In genomic region chr19:5395541-5395940, GRCh38 we compare ENCODE assay signal across 20 cellular contexts. TPM values are rescaled to one million over a fixed set of nuclear protein-coding genes. Genes with fewer than 3 reads are reported as not detected.
"Had no signal": no experiment of that assay in that cellular context is flagged by ENCODE, and none has a peak within 500 bp of the region (broad histone marks: within the 10 kb centered on the region; RNA-seq: fewer than 3 reads in every experiment).

No MANE protein-coding gene starts in this region.

- H3K36me3 Mint-ChIP-seq: stimulated activated memory B cell treated with anti-CD40 and anti-IgM and Interleukin-4, amounts not matched to agents 10 μg/mL and 1 μg/mL and 100 μg/mL, for 72 hours had no signal

- H3K27ac ChIP-seq: foreskin keratinocyte, tibial artery, uterus had no signal

- H3K4me1 ChIP-seq: foreskin keratinocyte, tibial artery, uterus had no signal

- H3K4me3 ChIP-seq: tibial artery, uterus had no signal

- H3K27ac Mint-ChIP-seq: activated B cell treated with CpG ODN at 0.5 μM for 24 hours; activated CD4-positive, alpha-beta T cell treated with anti-CD3 and anti-CD28 coated beads, Interleukin-2, amount 10 ng/mL, durations not matched to agents 24 days and 14 days; activated CD8-positive, alpha-beta T cell treated with anti-CD3 and anti-CD28 coated beads, Interleukin-2, amount 10 ng/mL, durations not matched to agents 7 days and 5 days; activated naive CD8-positive, alpha-beta T cell; activated T-cell treated with anti-CD3 and anti-CD28 coated beads, Interleukin-2, amount 50 U/mL, for 72 hours; stimulated activated memory B cell treated with anti-CD40 and anti-IgM and Interleukin-4, amounts not matched to agents 10 μg/mL and 1 μg/mL and 100 μg/mL, for 72 hours had no signal

- H3K9me3 Mint-ChIP-seq: activated B cell treated with CpG ODN at 0.5 μM for 24 hours; activated CD4-positive, alpha-beta T cell treated with anti-CD3 and anti-CD28 coated beads, Interleukin-2, amount 10 ng/mL, durations not matched to agents 24 days and 14 days had no signal

- H3K36me3 ChIP-seq: tibial artery, uterus had no signal

- FAIRE-seq: colon, TTC549 had no signal

- H3K9me3 ChIP-seq: uterus had no signal

- H3K4me1 Mint-ChIP-seq: activated B cell treated with CpG ODN at 0.5 μM for 24 hours; activated CD4-positive, alpha-beta T cell treated with anti-CD3 and anti-CD28 coated beads, Interleukin-2, amount 10 ng/mL, durations not matched to agents 24 days and 14 days; stimulated activated memory B cell treated with anti-CD40 and anti-IgM and Interleukin-4, amounts not matched to agents 10 μg/mL and 1 μg/mL and 100 μg/mL, for 72 hours had no signal

- DNase-seq: activated B cell treated with CpG ODN at 0.5 μM for 24 hours; activated CD4-positive, alpha-beta T cell treated with anti-CD3 and anti-CD28 coated beads, Interleukin-2, amount 10 ng/mL, durations not matched to agents 24 days and 14 days; activated CD8-positive, alpha-beta memory T cell treated with anti-CD3 and anti-CD28 coated beads, Interleukin-2, amount 50 U/mL, for 4 hours; activated CD8-positive, alpha-beta T cell treated with anti-CD3 and anti-CD28 coated beads, Interleukin-2, amount 10 ng/mL, durations not matched to agents 7 days and 5 days; activated gamma-delta T cell treated with Interleukin-2 at 50 U/mL for 16 hours; activated T-cell treated with anti-CD3 and anti-CD28 coated beads, Interleukin-2, amount 50 U/mL, for 72 hours; effector CD4-positive, alpha-beta T cell; kidney glomerular epithelial cell; mesendoderm; stimulated activated CD4-positive, alpha-beta T cell treated with anti-CD3 and anti-CD28 coated beads, Interleukin-2, amount 100 ng/mL, for 48 hours; T-helper 2 cell; tibial artery; uterus had no signal

- H3K4me3 Mint-ChIP-seq: activated B cell treated with CpG ODN at 0.5 μM for 24 hours; activated CD4-positive, alpha-beta T cell treated with anti-CD3 and anti-CD28 coated beads, Interleukin-2, amount 10 ng/mL, durations not matched to agents 24 days and 14 days; activated CD8-positive, alpha-beta T cell treated with anti-CD3 and anti-CD28 coated beads, Interleukin-2, amount 10 ng/mL, durations not matched to agents 7 days and 5 days; activated naive CD8-positive, alpha-beta T cell; activated T-cell treated with anti-CD3 and anti-CD28 coated beads, Interleukin-2, amount 50 U/mL, for 72 hours; stimulated activated memory B cell treated with anti-CD40 and anti-IgM and Interleukin-4, amounts not matched to agents 10 μg/mL and 1 μg/mL and 100 μg/mL, for 72 hours had no signal

- ATAC-seq: activated CD8-positive, alpha-beta T cell treated with anti-CD3 and anti-CD28 coated beads, Interleukin-2, amount 10 ng/mL, durations not matched to agents 7 days and 5 days; activated T-cell treated with anti-CD3 and anti-CD28 coated beads, Interleukin-2, amount 50 U/mL, for 72 hours; foreskin keratinocyte; stimulated activated memory B cell treated with anti-CD40 and anti-IgM and Interleukin-4, amounts not matched to agents 10 μg/mL and 1 μg/mL and 100 μg/mL, for 72 hours had no signal

RNA-seq across cellular contexts. Expression of gene ZNRF4, which starts 59.7 kb away (rescaled TPM):
- total RNA-seq: activated B cell treated with CpG ODN at 0.5 μM for 24 hours; activated CD4-positive, alpha-beta T cell treated with anti-CD3 and anti-CD28 coated beads, Interleukin-2, amount 10 ng/mL, durations not matched to agents 24 days and 14 days; activated CD8-positive, alpha-beta T cell treated with anti-CD3 and anti-CD28 coated beads, Interleukin-2, amount 10 ng/mL, durations not matched to agents 7 days and 5 days; activated T-cell treated with anti-CD3 and anti-CD28 coated beads, Interleukin-2, amount 50 U/mL, for 72 hours; foreskin keratinocyte; liver; skeletal muscle tissue; uterus had no signal
- polyA plus RNA-seq: foreskin keratinocyte, liver had no signal
